1 cellular context compared by ENCODE assay signal in the genomic region with DNA sequence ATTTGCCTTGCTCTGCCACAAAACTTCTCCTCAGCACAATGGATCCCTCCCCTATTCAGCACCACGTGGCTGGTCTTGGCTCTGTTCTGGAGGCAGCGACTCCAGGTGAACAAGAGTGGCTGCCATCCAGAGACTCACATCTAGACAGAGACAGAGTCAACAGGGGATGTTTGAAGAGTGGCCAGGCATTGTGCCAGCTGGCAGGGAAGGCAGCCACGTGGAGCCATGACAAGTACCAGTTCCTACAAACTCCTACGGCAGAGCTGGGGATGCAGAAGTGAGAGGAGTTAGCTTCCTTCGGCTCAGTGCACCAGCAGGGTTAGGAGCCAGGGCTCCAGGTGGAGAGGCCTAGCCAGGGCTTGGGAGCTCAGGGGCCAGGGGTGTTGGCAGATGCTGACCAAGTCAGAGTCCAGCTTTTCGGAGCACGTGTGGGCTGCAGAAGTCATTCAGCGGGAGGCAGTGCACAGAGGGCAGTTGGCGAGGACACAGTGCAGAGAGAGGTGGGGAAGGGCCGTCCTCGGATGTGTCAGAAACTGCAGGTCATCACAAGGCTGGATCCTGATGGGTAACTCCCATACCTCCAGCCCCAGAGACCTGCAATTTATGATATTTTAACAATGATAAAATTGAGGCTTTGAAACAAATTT.
TF ChIP-seq lines count a peak whose summit lies in the region.

No MANE protein-coding gene starts in this region.

TF ChIP-seq in HEK293, 187 proteins besides CTCF, POLR2A, EP300 and RAD21 (continued from another document):
- TF ChIP-seq, protein P1, sequence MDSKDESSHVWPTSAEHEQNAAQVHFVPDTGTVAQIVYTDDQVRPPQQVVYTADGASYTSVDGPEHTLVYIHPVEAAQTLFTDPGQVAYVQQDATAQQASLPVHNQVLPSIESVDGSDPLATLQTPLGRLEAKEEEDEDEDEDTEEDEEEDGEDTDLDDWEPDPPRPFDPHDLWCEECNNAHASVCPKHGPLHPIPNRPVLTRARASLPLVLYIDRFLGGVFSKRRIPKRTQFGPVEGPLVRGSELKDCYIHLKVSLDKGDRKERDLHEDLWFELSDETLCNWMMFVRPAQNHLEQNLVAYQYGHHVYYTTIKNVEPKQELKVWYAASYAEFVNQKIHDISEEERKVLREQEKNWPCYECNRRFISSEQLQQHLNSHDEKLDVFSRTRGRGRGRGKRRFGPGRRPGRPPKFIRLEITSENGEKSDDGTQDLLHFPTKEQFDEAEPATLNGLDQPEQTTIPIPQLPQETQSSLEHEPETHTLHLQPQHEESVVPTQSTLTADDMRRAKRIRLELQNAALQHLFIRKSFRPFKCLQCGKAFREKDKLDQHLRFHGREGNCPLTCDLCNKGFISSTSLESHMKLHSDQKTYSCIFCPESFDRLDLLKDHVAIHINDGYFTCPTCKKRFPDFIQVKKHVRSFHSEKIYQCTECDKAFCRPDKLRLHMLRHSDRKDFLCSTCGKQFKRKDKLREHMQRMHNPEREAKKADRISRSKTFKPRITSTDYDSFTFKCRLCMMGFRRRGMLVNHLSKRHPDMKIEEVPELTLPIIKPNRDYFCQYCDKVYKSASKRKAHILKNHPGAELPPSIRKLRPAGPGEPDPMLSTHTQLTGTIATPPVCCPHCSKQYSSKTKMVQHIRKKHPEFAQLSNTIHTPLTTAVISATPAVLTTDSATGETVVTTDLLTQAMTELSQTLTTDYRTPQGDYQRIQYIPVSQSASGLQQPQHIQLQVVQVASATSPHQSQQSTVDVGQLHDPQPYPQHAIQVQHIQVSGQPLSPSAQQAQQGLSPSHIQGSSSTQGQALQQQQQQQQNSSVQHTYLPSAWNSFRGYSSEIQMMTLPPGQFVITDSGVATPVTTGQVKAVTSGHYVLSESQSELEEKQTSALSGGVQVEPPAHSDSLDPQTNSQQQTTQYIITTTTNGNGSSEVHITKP (tag by site-specific recombination; IDR thresholded peaks at IDR 0.05): peak; percentile 1; the same call in 1 of the 2 replicates
- no peak for TF ChIP-seq KLF8 (tag by site-specific recombination; IDR thresholded peaks at IDR 0.05)
- peak; percentile 90 for TF ChIP-seq ZNF600 (tag by site-specific recombination; IDR thresholded peaks at IDR 0.05)
- TF ChIP-seq ZSCAN30 (tag by site-specific recombination; IDR thresholded peaks at IDR 0.05): peak; percentile 17; the same call in 1 of the 2 replicates
- TF ChIP-seq, protein P2, sequence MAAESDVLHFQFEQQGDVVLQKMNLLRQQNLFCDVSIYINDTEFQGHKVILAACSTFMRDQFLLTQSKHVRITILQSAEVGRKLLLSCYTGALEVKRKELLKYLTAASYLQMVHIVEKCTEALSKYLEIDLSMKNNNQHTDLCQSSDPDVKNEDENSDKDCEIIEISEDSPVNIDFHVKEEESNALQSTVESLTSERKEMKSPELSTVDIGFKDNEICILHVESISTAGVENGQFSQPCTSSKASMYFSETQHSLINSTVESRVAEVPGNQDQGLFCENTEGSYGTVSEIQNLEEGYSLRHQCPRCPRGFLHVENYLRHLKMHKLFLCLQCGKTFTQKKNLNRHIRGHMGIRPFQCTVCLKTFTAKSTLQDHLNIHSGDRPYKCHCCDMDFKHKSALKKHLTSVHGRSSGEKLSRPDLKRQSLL (tag by site-specific recombination; IDR thresholded peaks at IDR 0.05): peak; percentile 69; the same call in 1 of the 2 replicates
- no peak for TF ChIP-seq ZNF791 (tag by site-specific recombination; IDR thresholded peaks at IDR 0.05)
- TF ChIP-seq ZBTB17 (tag by site-specific recombination; IDR thresholded peaks at IDR 0.05): peak; percentile 68
TF ChIP-seq in HEK293: peak in this region for 12.
